Comparison of ENCODE assay signal across 28 cellular contexts in genomic region chr11:115577701-115578100, GRCh38.
"Had no signal": no experiment of that assay in that cellular context is flagged by ENCODE, and none has a peak within 500 bp of the region (broad histone marks: within the 10 kb centered on the region; RNA-seq: fewer than 3 reads in every experiment).

No MANE protein-coding gene starts in this region.

- H3K27ac Mint-ChIP-seq: activated CD4-positive, alpha-beta memory T cell treated with anti-CD3 and anti-CD28 coated beads for 36 hours; activated CD4-positive, alpha-beta T cell treated with anti-CD3 and anti-CD28 coated beads for 36 hours; activated CD4-positive, alpha-beta T cell treated with anti-CD3 and anti-CD28 coated beads, Interleukin-2, amount 10 ng/mL, durations not matched to agents 24 days and 14 days; activated CD8-positive, alpha-beta memory T cell treated with anti-CD3 and anti-CD28 coated beads, Interleukin-2, amount 10 ng/mL, durations not matched to agents 7 days and 5 days; activated CD8-positive, alpha-beta T cell treated with anti-CD3 and anti-CD28 coated beads, Interleukin-2, amount 10 ng/mL, durations not matched to agents 7 days and 5 days; activated naive CD4-positive, alpha-beta T cell treated with anti-CD3 and anti-CD28 coated beads, Interleukin-2, amount 10 ng/mL, durations not matched to agents 7 days and 5 days; activated naive CD4-positive, alpha-beta T cell treated with anti-CD3 and anti-CD28 coated beads, Interleukin-2, amount 50 U/mL, for 72 hours; activated naive CD8-positive, alpha-beta T cell treated with anti-CD3 and anti-CD28 coated beads, Interleukin-2, amount 10 ng/mL, durations not matched to agents 7 days and 5 days; activated T-helper 1 cell treated with anti-CD3 and anti-CD28 coated beads, Interleukin-12 subunit alpha, Interleukin-12 subunit beta, Interleukin-2, Interleukin-4 antibody, amounts not matched to agents 30 ng/mL and 10 ng/mL and 1 ng/mL, durations not matched to agents 14 hours and 24 hours and 36 hours; activated T-helper 2 cell treated with anti-CD3 and anti-CD28 coated beads, Interferon-gamma antibody, Interleukin-2, Interleukin-4, amounts not matched to agents 10 μg/mL and 5 μg/mL and 100 μg/mL, durations not matched to agents 14 hours and 24 hours and 36 hours; dendritic cell treated with granulocyte-macrophage colony-stimulating factor and Interleukin-4, amounts not matched to agents 40 ng/mL and 50 ng/mL, for 4 days; effector memory CD8-positive, alpha-beta T cell had no signal

- H3K4me1 ChIP-seq: ascending aorta had no signal

- H3K27ac ChIP-seq: ascending aorta, coronary artery, esophagus muscularis mucosa, foreskin keratinocyte, gastrocnemius medialis had no signal

- H3K27me3 Mint-ChIP-seq: activated CD4-positive, alpha-beta T cell treated with anti-CD3 and anti-CD28 coated beads, Interleukin-2, amount 10 ng/mL, durations not matched to agents 24 days and 14 days; activated CD8-positive, alpha-beta memory T cell treated with anti-CD3 and anti-CD28 coated beads, Interleukin-2, amount 10 ng/mL, durations not matched to agents 7 days and 5 days; activated naive CD4-positive, alpha-beta T cell treated with anti-CD3 and anti-CD28 coated beads, Interleukin-2, amount 10 ng/mL, durations not matched to agents 7 days and 5 days; activated naive CD8-positive, alpha-beta T cell treated with anti-CD3 and anti-CD28 coated beads, Interleukin-2, amount 10 ng/mL, durations not matched to agents 7 days and 5 days; central memory CD8-positive, alpha-beta T cell had no signal

- H3K27me3 ChIP-seq: ascending aorta, esophagus muscularis mucosa, foreskin keratinocyte, gastrocnemius medialis had no signal

- H3K4me1 Mint-ChIP-seq: activated CD4-positive, alpha-beta T cell treated with anti-CD3 and anti-CD28 coated beads for 36 hours; activated CD4-positive, alpha-beta T cell treated with anti-CD3 and anti-CD28 coated beads, Interleukin-2, amount 10 ng/mL, durations not matched to agents 24 days and 14 days; activated CD8-positive, alpha-beta memory T cell treated with anti-CD3 and anti-CD28 coated beads, Interleukin-2, amount 10 ng/mL, durations not matched to agents 7 days and 5 days; activated naive CD4-positive, alpha-beta T cell treated with anti-CD3 and anti-CD28 coated beads, Interleukin-2, amount 10 ng/mL, durations not matched to agents 7 days and 5 days; activated naive CD8-positive, alpha-beta T cell treated with anti-CD3 and anti-CD28 coated beads, Interleukin-2, amount 10 ng/mL, durations not matched to agents 7 days and 5 days; central memory CD8-positive, alpha-beta T cell had no signal

- H3K9me3 ChIP-seq: ascending aorta, esophagus muscularis mucosa, gastrocnemius medialis had no signal

- DNase-seq: activated CD4-positive, alpha-beta memory T cell treated with anti-CD3 and anti-CD28 coated beads for 36 hours; activated CD4-positive, alpha-beta T cell treated with anti-CD3 and anti-CD28 coated beads for 36 hours; activated CD4-positive, alpha-beta T cell treated with anti-CD3 and anti-CD28 coated beads, Interleukin-2, amount 10 ng/mL, durations not matched to agents 24 days and 14 days; activated CD4-positive, CD25-positive, alpha-beta regulatory T cell; activated CD4-positive, CD25-positive, alpha-beta regulatory T cell treated with anti-CD3 and anti-CD28 coated beads, Interleukin-2, amount 50 U/mL, for 72 hours; activated CD8-positive, alpha-beta memory T cell treated with anti-CD3 and anti-CD28 coated beads, Interleukin-2, amount 10 ng/mL, durations not matched to agents 7 days and 5 days; activated CD8-positive, alpha-beta memory T cell treated with anti-CD3 and anti-CD28 coated beads, Interleukin-2, amount 50 U/mL, for 4 hours; activated CD8-positive, alpha-beta T cell treated with anti-CD3 and anti-CD28 coated beads, Interleukin-2, amount 10 ng/mL, durations not matched to agents 7 days and 5 days; activated effector memory CD4-positive, alpha-beta T cell treated with anti-CD3 and anti-CD28 coated beads, Interleukin-2, amount 50 U/mL, for 16 hours; activated naive CD4-positive, alpha-beta T cell treated with anti-CD3 and anti-CD28 coated beads, Interleukin-2, amount 10 ng/mL, durations not matched to agents 7 days and 5 days; activated naive CD8-positive, alpha-beta T cell treated with anti-CD3 and anti-CD28 coated beads, Interleukin-2, amount 10 ng/mL, durations not matched to agents 7 days and 5 days; activated T-cell treated with anti-CD3 and anti-CD28 coated beads, Interleukin-2, amount 50 U/mL, for 1 hour; activated T-cell treated with anti-CD3 and anti-CD28 coated beads, Interleukin-2, amount 50 U/mL, for 48 hours; effector CD4-positive, alpha-beta T cell; effector memory CD8-positive, alpha-beta T cell; erythroblast; foreskin keratinocyte; gastrocnemius medialis; T-helper 2 cell had no signal

- H3K9me3 Mint-ChIP-seq: activated CD4-positive, alpha-beta memory T cell treated with anti-CD3 and anti-CD28 coated beads for 36 hours; activated CD4-positive, alpha-beta T cell treated with anti-CD3 and anti-CD28 coated beads, Interleukin-2, amount 10 ng/mL, durations not matched to agents 24 days and 14 days; activated naive CD8-positive, alpha-beta T cell treated with anti-CD3 and anti-CD28 coated beads, Interleukin-2, amount 10 ng/mL, durations not matched to agents 7 days and 5 days; activated T-helper 1 cell treated with anti-CD3 and anti-CD28 coated beads, Interleukin-12 subunit alpha, Interleukin-12 subunit beta, Interleukin-2, Interleukin-4 antibody, amounts not matched to agents 30 ng/mL and 10 ng/mL and 1 ng/mL, durations not matched to agents 14 hours and 24 hours and 36 hours; activated T-helper 2 cell treated with anti-CD3 and anti-CD28 coated beads, Interferon-gamma antibody, Interleukin-2, Interleukin-4, amounts not matched to agents 10 μg/mL and 5 μg/mL and 100 μg/mL, durations not matched to agents 14 hours and 24 hours and 36 hours; central memory CD8-positive, alpha-beta T cell; dendritic cell treated with granulocyte-macrophage colony-stimulating factor and Interleukin-4, amounts not matched to agents 40 ng/mL and 50 ng/mL, for 4 days had no signal

- H3K4me3 ChIP-seq: ascending aorta, coronary artery, esophagus muscularis mucosa, gastrocnemius medialis had no signal

- ATAC-seq: activated CD4-positive, alpha-beta T cell treated with anti-CD3 and anti-CD28 coated beads for 36 hours; activated CD8-positive, alpha-beta memory T cell treated with anti-CD3 and anti-CD28 coated beads, Interleukin-2, amount 10 ng/mL, durations not matched to agents 7 days and 5 days; activated CD8-positive, alpha-beta T cell treated with anti-CD3 and anti-CD28 coated beads, Interleukin-2, amount 10 ng/mL, durations not matched to agents 7 days and 5 days; activated naive CD4-positive, alpha-beta T cell treated with anti-CD3 and anti-CD28 coated beads, Interleukin-2, amount 50 U/mL, for 72 hours; effector memory CD8-positive, alpha-beta T cell; foreskin keratinocyte; gastrocnemius medialis had no signal

- H3K36me3 Mint-ChIP-seq: activated CD4-positive, alpha-beta memory T cell treated with anti-CD3 and anti-CD28 coated beads for 36 hours; activated CD8-positive, alpha-beta memory T cell treated with anti-CD3 and anti-CD28 coated beads, Interleukin-2, amount 10 ng/mL, durations not matched to agents 7 days and 5 days; activated naive CD4-positive, alpha-beta T cell treated with anti-CD3 and anti-CD28 coated beads, Interleukin-2, amount 10 ng/mL, durations not matched to agents 7 days and 5 days; activated naive CD4-positive, alpha-beta T cell treated with anti-CD3 and anti-CD28 coated beads, Interleukin-2, amount 50 U/mL, for 72 hours; activated naive CD8-positive, alpha-beta T cell treated with anti-CD3 and anti-CD28 coated beads, Interleukin-2, amount 10 ng/mL, durations not matched to agents 7 days and 5 days; brain had no signal

- H3K36me3 ChIP-seq: ascending aorta, esophagus muscularis mucosa, gastrocnemius medialis had no signal

- H3K4me3 Mint-ChIP-seq: activated CD4-positive, alpha-beta memory T cell treated with anti-CD3 and anti-CD28 coated beads for 36 hours; activated CD4-positive, alpha-beta T cell treated with anti-CD3 and anti-CD28 coated beads for 36 hours; activated CD4-positive, alpha-beta T cell treated with anti-CD3 and anti-CD28 coated beads, Interleukin-2, amount 10 ng/mL, durations not matched to agents 24 days and 14 days; activated CD8-positive, alpha-beta memory T cell treated with anti-CD3 and anti-CD28 coated beads, Interleukin-2, amount 10 ng/mL, durations not matched to agents 7 days and 5 days; activated CD8-positive, alpha-beta T cell treated with anti-CD3 and anti-CD28 coated beads, Interleukin-2, amount 10 ng/mL, durations not matched to agents 7 days and 5 days; activated naive CD4-positive, alpha-beta T cell treated with anti-CD3 and anti-CD28 coated beads, Interleukin-2, amount 10 ng/mL, durations not matched to agents 7 days and 5 days; activated naive CD8-positive, alpha-beta T cell treated with anti-CD3 and anti-CD28 coated beads, Interleukin-2, amount 10 ng/mL, durations not matched to agents 7 days and 5 days; activated T-helper 1 cell treated with anti-CD3 and anti-CD28 coated beads, Interleukin-12 subunit alpha, Interleukin-12 subunit beta, Interleukin-2, Interleukin-4 antibody, amounts not matched to agents 30 ng/mL and 10 ng/mL and 1 ng/mL, durations not matched to agents 14 hours and 24 hours and 36 hours; brain; central memory CD8-positive, alpha-beta T cell; dendritic cell treated with granulocyte-macrophage colony-stimulating factor and Interleukin-4, amounts not matched to agents 40 ng/mL and 50 ng/mL, for 4 days; effector memory CD8-positive, alpha-beta T cell had no signal
